3 cellular contexts compared by ENCODE assay signal in the genomic region with DNA sequence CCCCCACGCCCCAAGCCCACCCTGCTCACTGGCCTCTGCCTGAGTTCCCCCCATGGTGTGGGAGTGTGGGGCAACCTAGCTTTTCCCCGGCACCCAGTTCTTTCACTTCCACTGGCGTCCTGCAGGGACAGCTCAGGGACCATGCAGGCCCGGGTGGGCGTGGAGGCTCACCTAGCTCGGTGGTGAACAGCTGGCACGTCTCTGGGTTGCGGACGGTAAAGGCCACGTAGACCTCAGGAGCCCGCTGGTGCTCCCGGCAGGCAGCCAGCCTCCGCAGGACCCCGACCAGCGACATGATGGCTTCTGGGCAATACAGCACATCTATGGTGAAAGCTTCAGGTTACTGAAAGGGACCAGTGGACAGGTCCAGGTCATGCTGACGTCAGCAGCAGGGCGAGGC. TPM values are rescaled to one million over a fixed set of nuclear protein-coding genes. Genes with fewer than 3 reads are reported as not detected.
"Had no signal": no experiment of that assay in that cellular context is flagged by ENCODE, and none has a peak within 500 bp of the region (broad histone marks: within the 10 kb centered on the region; RNA-seq: fewer than 3 reads in every experiment).

No MANE protein-coding gene starts in this region.

RNA-seq across cellular contexts. Expression of gene C16orf89, which starts 23.2 kb away (rescaled TPM):
- total RNA-seq: HT-29, K562 had no signal
- polyA plus RNA-seq: IgD-negative memory B cell, K562 had no signal
